ENCODE assay signal across 1 cellular context in genomic region chr13:70206671-70207070, GRCh38.
A peak's percentile ranks its signal among the peaks of the same experiment; 100 is the strongest.
TF ChIP-seq lines count a peak whose summit lies in the region.

No MANE protein-coding gene starts in this region.

TF ChIP-seq in HepG2, 621 proteins besides CTCF, POLR2A, EP300 and RAD21 (continued from another document and continues in another):
- TF ChIP-seq FOXP4 (CRISPR knock-in tag; IDR thresholded peaks at IDR 0.05) (peak; percentile 44; the same call in 1 of the 2 replicates), KDM1A (CRISPR knock-in tag; IDR thresholded peaks at IDR 0.05) (no peak), MIER2 (CRISPR knock-in tag; IDR thresholded peaks at IDR 0.05) (no peak), ZSCAN25 (CRISPR knock-in tag; IDR thresholded peaks at IDR 0.05) (no peak), ZBTB2 (CRISPR knock-in tag; IDR thresholded peaks at IDR 0.05; ENCODE audit: low read depth) (no peak), NR2F1 (CRISPR knock-in tag; IDR thresholded peaks at IDR 0.05) (peak in 1 of 2 experiments; percentile 49; a peak in 1 of 4 replicates), EED (CRISPR knock-in tag; IDR thresholded peaks at IDR 0.05) (no peak), ZFP37 (CRISPR knock-in tag; IDR thresholded peaks at IDR 0.05; ENCODE audit: borderline replicate concordance) (no peak), THRA (CRISPR knock-in tag; IDR thresholded peaks at IDR 0.05; ENCODE audit: borderline replicate concordance) (peak; percentile 45; the same call in 1 of the 2 replicates), FOXA1 (IDR thresholded peaks at IDR 0.05) (no peak), FOXA1 (CRISPR knock-in tag; IDR thresholded peaks at IDR 0.05) (peak; percentile 81), TCF12 (IDR thresholded peaks at IDR 0.05) (no peak), TCF12 (CRISPR knock-in tag; IDR thresholded peaks at IDR 0.05) (no peak), E2F5 (CRISPR knock-in tag; conservative IDR thresholded peaks at IDR 0.05) (no peak), RFXANK (CRISPR knock-in tag; IDR thresholded peaks at IDR 0.05) (no peak), SOX6 (IDR thresholded peaks at IDR 0.05) (no peak), SOX6 (CRISPR knock-in tag; IDR thresholded peaks at IDR 0.05) (peak; percentile 15; the same call in 1 of the 2 replicates), ZNF546 (CRISPR knock-in tag; conservative IDR thresholded peaks at IDR 0.05) (no peak), ZMAT5 (CRISPR knock-in tag; IDR thresholded peaks at IDR 0.05; ENCODE audit: borderline replicate concordance, low read depth) (no peak), ZNF260 (CRISPR knock-in tag; IDR thresholded peaks at IDR 0.05; ENCODE audit: borderline replicate concordance, low read depth) (no peak), ZNF20 (CRISPR knock-in tag; IDR thresholded peaks at IDR 0.05) (no peak), ZNF563 (CRISPR knock-in tag; IDR thresholded peaks at IDR 0.05) (no peak), RAD51 (IDR thresholded peaks at IDR 0.05; ENCODE audit: borderline replicate concordance) (no peak), JDP2 (CRISPR knock-in tag; IDR thresholded peaks at IDR 0.05; ENCODE audit: borderline replicate concordance) (no peak), MED8 (CRISPR knock-in tag; IDR thresholded peaks at IDR 0.05; ENCODE audit: insufficient replicate concordance) (no peak), CSRNP2 (CRISPR knock-in tag; conservative IDR thresholded peaks at IDR 0.05; ENCODE audit: low read depth) (no peak), ZNF547 (CRISPR knock-in tag; IDR thresholded peaks at IDR 0.05) (no peak), MIXL1 (CRISPR knock-in tag; IDR thresholded peaks at IDR 0.05) (0 out of 2 replicates have a peak, but pooled peaks have one; percentile 34), ZNF776 (CRISPR knock-in tag; IDR thresholded peaks at IDR 0.05) (no peak), ZNF703 (CRISPR knock-in tag; IDR thresholded peaks at IDR 0.05; ENCODE audit: borderline replicate concordance) (no peak), RARA (CRISPR knock-in tag; IDR thresholded peaks at IDR 0.05) (peak; percentile 73), IKZF4 (CRISPR knock-in tag; IDR thresholded peaks at IDR 0.05; ENCODE audit: borderline replicate concordance, low read depth, not compliant biosample characterization) (no peak), SALL2 (CRISPR knock-in tag; IDR thresholded peaks at IDR 0.05) (no peak), ARHGAP35 (CRISPR knock-in tag; IDR thresholded peaks at IDR 0.05; ENCODE audit: borderline replicate concordance) (no peak), ZMAT3 (CRISPR knock-in tag; conservative IDR thresholded peaks at IDR 0.05) (no peak), ZSCAN12 (CRISPR knock-in tag; IDR thresholded peaks at IDR 0.05) (no peak), SKI (IDR thresholded peaks at IDR 0.05; ENCODE audit: partially characterized antibody) (no peak), ETS1 (CRISPR knock-in tag; IDR thresholded peaks at IDR 0.05) (no peak), NR2F6 (IDR thresholded peaks at IDR 0.05) (peak; percentile 87), NR2F6 (CRISPR knock-in tag; IDR thresholded peaks at IDR 0.05) (0 out of 2 replicates have a peak, but pooled peaks have one; percentile 41), ATF7 (IDR thresholded peaks at IDR 0.05) (no peak), ATF7 (CRISPR knock-in tag; IDR thresholded peaks at IDR 0.05) (no peak), BHLHE40 (IDR thresholded peaks at IDR 0.05; ENCODE audit: low read length) (no peak), GATA4 (IDR thresholded peaks at IDR 0.05; ENCODE audit: borderline replicate concordance, low read depth) (0 out of 2 replicates have a peak, but pooled peaks have one; percentile 24), KLF13 (CRISPR knock-in tag; IDR thresholded peaks at IDR 0.05) (no peak), ZNF615 (CRISPR knock-in tag; IDR thresholded peaks at IDR 0.05; ENCODE audit: borderline replicate concordance) (no peak), ZNF3 (CRISPR knock-in tag; IDR thresholded peaks at IDR 0.05) (no peak), ISL2 (CRISPR knock-in tag; IDR thresholded peaks at IDR 0.05) (peak; percentile 66; the same call in 1 of the 2 replicates), PHF21A (CRISPR knock-in tag; IDR thresholded peaks at IDR 0.05) (no peak), ZNF431 (CRISPR knock-in tag; IDR thresholded peaks at IDR 0.05; ENCODE audit: borderline replicate concordance, low read depth) (no peak), GFI1 (CRISPR knock-in tag; IDR thresholded peaks at IDR 0.05; ENCODE audit: borderline replicate concordance) (peak; percentile 86), FOXA3 (CRISPR knock-in tag; IDR thresholded peaks at IDR 0.05) (peak; percentile 67), RFX3 (CRISPR knock-in tag; IDR thresholded peaks at IDR 0.05) (no peak), ZNF691 (CRISPR knock-in tag; IDR thresholded peaks at IDR 0.05; ENCODE audit: borderline replicate concordance, low read depth) (no peak), SRSF1 (optimal IDR thresholded peaks at IDR 0.05; ENCODE audit: low read depth, low read length) (no peak), ZNF317 (CRISPR knock-in tag; IDR thresholded peaks at IDR 0.05) (no peak), ZNF253 (CRISPR knock-in tag; IDR thresholded peaks at IDR 0.05; ENCODE audit: borderline replicate concordance) (no peak), NKX3-1 (CRISPR knock-in tag; IDR thresholded peaks at IDR 0.05) (no peak), NRL (CRISPR knock-in tag; IDR thresholded peaks at IDR 0.05; ENCODE audit: borderline replicate concordance) (no peak), ZNF446 (CRISPR knock-in tag; IDR thresholded peaks at IDR 0.05) (no peak), KDM3A (CRISPR knock-in tag; IDR thresholded peaks at IDR 0.05; ENCODE audit: low read depth) (no peak), ZNF569 (CRISPR knock-in tag; IDR thresholded peaks at IDR 0.05; ENCODE audit: borderline replicate concordance) (no peak), ARID2 (CRISPR knock-in tag; IDR thresholded peaks at IDR 0.05; ENCODE audit: borderline replicate concordance) (no peak), POLR2G (IDR thresholded peaks at IDR 0.05; ENCODE audit: low read depth, low read length) (no peak), ZFP91 (CRISPR knock-in tag; IDR thresholded peaks at IDR 0.05; ENCODE audit: borderline replicate concordance) (no peak)
